Comparison of ENCODE assay signal across 20 cellular contexts in the genomic region with DNA sequence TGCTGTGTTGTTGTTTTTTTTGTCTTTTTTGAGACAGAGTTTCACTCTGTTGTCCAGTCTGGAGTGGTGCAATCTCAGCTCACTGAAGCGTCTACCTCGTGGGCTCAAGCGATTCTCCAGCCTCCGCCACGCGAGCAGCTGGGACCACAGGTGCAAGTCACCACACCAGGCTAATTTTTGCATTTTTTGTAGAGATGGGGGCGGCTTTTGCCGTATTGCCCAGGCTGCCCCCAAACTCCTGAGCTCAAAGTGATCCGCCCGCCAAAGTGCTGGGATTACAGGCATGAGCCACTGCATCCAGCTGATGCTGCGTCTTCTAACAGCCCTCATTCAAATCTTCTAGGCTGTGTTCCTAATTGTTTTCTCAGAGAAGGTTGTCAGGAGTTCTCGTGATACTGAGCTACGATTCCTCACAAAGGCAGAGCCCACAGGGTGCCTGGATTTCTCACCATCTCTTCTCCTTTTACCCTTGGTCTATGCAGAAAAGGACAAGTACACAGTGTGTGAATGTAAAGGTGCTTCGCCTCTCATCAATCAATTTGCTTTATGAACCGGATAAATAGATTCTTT.
A peak's percentile ranks its signal among the peaks of the same experiment; 100 is the strongest.
DNase-seq lines count a peak whose midpoint lies in the region; ATAC-seq and TF ChIP-seq lines count a peak whose summit lies in the region.
"Had no signal": no experiment of that assay in that cellular context is flagged by ENCODE, and none has a peak within 500 bp of the region (broad histone marks: within the 10 kb centered on the region; RNA-seq: fewer than 3 reads in every experiment).

No MANE protein-coding gene starts in this region.

- H3K9me3 ChIP-seq in SJCRH30 (replicated peaks) (no peaks in the 10 kb centered on the region), osteoblast (ENCODE audit: low read depth, low read length) (no peaks in the 10 kb centered on the region)
- H3K9me3 ChIP-seq: left ventricle myocardium inferior, upper lobe of right lung had no signal

- TF ChIP-seq CTCF in glutamatergic neuron (IDR thresholded peaks at IDR 0.05; ENCODE audit: partially characterized antibody, unreplicated experiment): no peak
- TF ChIP-seq CTCF in osteoblast (IDR thresholded peaks at IDR 0.05; ENCODE audit: extremely low read depth, low read depth, low read length): no peak

- DNase-seq in Ammon's horn (ENCODE audit: low spot score) (peak; percentile 6), SJCRH30 (peak in 1 of 2 experiments; percentile 28), glutamatergic neuron (peak; percentile 29), osteoblast (ENCODE audit: insufficient read length, low spot score, missing footprints) (peak; percentile 41), ureter (ENCODE audit: low spot score) (no peak)
- DNase-seq in activated CD8-positive, alpha-beta memory T cell treated with anti-CD3 and anti-CD28 coated beads, Interleukin-2, amount 50 U/mL, for 48 hours: no peak
- DNase-seq: activated CD4-positive, alpha-beta T cell treated with anti-CD3 and anti-CD28 coated beads, Interleukin-2, amount 50 U/mL, for 48 hours; activated gamma-delta T cell treated with Interleukin-2 at 50 U/mL for 16 hours; Calu3; cortex of kidney; KBM-7; left ventricle myocardium inferior; NCI-H2171; NCI-H524 treated with DMSO at 0.1 percent for 48 hours; occipital lobe; RPMI8226; stimulated activated CD4-positive, alpha-beta T cell treated with anti-CD3 and anti-CD28 coated beads, Interleukin-15, amount 100 ng/mL, for 24 hours; upper lobe of right lung had no signal

- H3K27me3 Mint-ChIP-seq in glutamatergic neuron (ENCODE audit: unreplicated experiment): no peaks in the 10 kb centered on the region

- H3K36me3 Mint-ChIP-seq in glutamatergic neuron (ENCODE audit: unreplicated experiment): no peaks in the 10 kb centered on the region

- H3K27ac Mint-ChIP-seq in glutamatergic neuron (ENCODE audit: unreplicated experiment): no peak overlapping the region

- H3K27me3 ChIP-seq in SJCRH30: peaks cover 7% of the 10 kb centered on the region
- H3K27me3 ChIP-seq in osteoblast (ENCODE audit: insufficient read depth, low read length): no peaks in the 10 kb centered on the region
- H3K27me3 ChIP-seq: upper lobe of right lung had no signal

- no peak for ATAC-seq in HG03039 (IDR thresholded peaks at IDR 0.05; ENCODE audit: unreplicated experiment)
- ATAC-seq in GM21786 (IDR thresholded peaks at IDR 0.05; ENCODE audit: unreplicated experiment): no peak

- no peak overlapping the region for H3K4me2 ChIP-seq in osteoblast (ENCODE audit: insufficient read depth, low read length)

- H3K27ac ChIP-seq in SJCRH30 (no peak overlapping the region), osteoblast (ENCODE audit: low read depth, low read length) (peak overlapping the region; percentile 24)
- H3K27ac ChIP-seq: upper lobe of right lung had no signal

- 0 out of 2 replicates have a peak overlapping the region, but pooled peaks have one; percentile 15 for H3K4me3 ChIP-seq in SJCRH30
- no peak overlapping the region for H3K4me3 ChIP-seq in osteoblast (ENCODE audit: insufficient read depth, low read length)
- H3K4me3 ChIP-seq: left ventricle myocardium inferior, upper lobe of right lung had no signal

- H3K4me3 Mint-ChIP-seq in glutamatergic neuron (ENCODE audit: unreplicated experiment): no peak overlapping the region

- H3K9me3 Mint-ChIP-seq in glutamatergic neuron (ENCODE audit: unreplicated experiment): no peaks in the 10 kb centered on the region

- H3K79me2 ChIP-seq in osteoblast (ENCODE audit: insufficient read depth, low read length): no peaks in the 10 kb centered on the region

- peaks cover 9% of the 10 kb centered on the region; the same call in 1 of the 2 replicates for H3K4me1 ChIP-seq in SJCRH30
- peaks cover 11% of the 10 kb centered on the region for H3K4me1 ChIP-seq in osteoblast (ENCODE audit: insufficient read depth, low read length)
- H3K4me1 ChIP-seq: upper lobe of right lung had no signal

- H2AFZ ChIP-seq in osteoblast (ENCODE audit: low read length): peak overlapping the region; percentile 53

- H4K20me1 ChIP-seq in osteoblast (ENCODE audit: insufficient read depth, low read length): no peaks in the 10 kb centered on the region

- peaks cover 10% of the 10 kb centered on the region for H3K4me1 Mint-ChIP-seq in glutamatergic neuron (ENCODE audit: low read depth, unreplicated experiment)

- H3K36me3 ChIP-seq in SJCRH30: no peaks in the 10 kb centered on the region
- no peaks in the 10 kb centered on the region for H3K36me3 ChIP-seq in osteoblast (ENCODE audit: insufficient read depth, low read length)
- H3K36me3 ChIP-seq: left ventricle myocardium inferior, upper lobe of right lung had no signal

Comparison
In these comparisons a context has a peak if more than half of its experiments do, and no peak if none do; other contexts are left out.
1. DNase-seq: peak in Ammon's horn (single experiment), glutamatergic neuron (single experiment) and osteoblast (single experiment); none in activated CD8-positive, alpha-beta memory T cell treated with anti-CD3 and anti-CD28 coated beads, Interleukin-2, amount 50 U/mL, for 48 hours (single experiment) and ureter (single experiment).